In the genomic region with DNA sequence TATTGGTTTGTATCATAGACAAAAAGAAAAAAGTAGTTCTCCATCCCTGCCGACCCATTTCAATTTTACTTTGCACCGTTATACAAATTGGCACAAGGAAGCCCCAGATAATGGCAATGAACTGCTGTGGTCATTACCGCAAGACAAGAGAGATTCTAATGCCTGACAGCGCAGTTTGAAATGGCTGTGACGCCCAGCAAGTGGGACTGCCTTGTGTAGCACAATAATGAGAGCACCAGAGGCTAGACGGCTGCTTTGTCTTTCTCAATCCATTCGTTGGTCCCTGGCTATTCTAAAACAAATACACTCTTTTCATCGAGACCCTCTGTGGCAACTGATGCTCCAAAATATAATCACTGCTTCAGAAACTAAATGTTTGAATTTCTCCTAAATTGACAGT, we compare ENCODE assay signal across 2 cellular contexts.
TF ChIP-seq lines count a peak whose summit lies in the region.

No MANE protein-coding gene starts in this region.

TF ChIP-seq in GM23338, 12 proteins besides CTCF, POLR2A, EP300 and RAD21:
- TF ChIP-seq ZNF462 (CRISPR knock-in tag; IDR thresholded peaks at IDR 0.05) (no peak), NANOG (IDR thresholded peaks at IDR 0.05; ENCODE audit: borderline replicate concordance) (no peak), ZNF114 (CRISPR knock-in tag; IDR thresholded peaks at IDR 0.05) (no peak), STAT1 (IDR thresholded peaks at IDR 0.05; ENCODE audit: unreplicated experiment) (no peak)

TF ChIP-seq in IMR-90, 13 proteins besides CTCF, POLR2A, EP300 and RAD21 (continued from another document):
- TF ChIP-seq, protein P1, sequence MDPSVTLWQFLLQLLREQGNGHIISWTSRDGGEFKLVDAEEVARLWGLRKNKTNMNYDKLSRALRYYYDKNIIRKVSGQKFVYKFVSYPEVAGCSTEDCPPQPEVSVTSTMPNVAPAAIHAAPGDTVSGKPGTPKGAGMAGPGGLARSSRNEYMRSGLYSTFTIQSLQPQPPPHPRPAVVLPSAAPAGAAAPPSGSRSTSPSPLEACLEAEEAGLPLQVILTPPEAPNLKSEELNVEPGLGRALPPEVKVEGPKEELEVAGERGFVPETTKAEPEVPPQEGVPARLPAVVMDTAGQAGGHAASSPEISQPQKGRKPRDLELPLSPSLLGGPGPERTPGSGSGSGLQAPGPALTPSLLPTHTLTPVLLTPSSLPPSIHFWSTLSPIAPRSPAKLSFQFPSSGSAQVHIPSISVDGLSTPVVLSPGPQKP (IDR thresholded peaks at IDR 0.05; ENCODE audit: borderline replicate concordance, low read depth, low read length), result no peak
- no peak for TF ChIP-seq CEBPB (IDR thresholded peaks at IDR 0.05; ENCODE audit: low read depth, low read length)
- no peak for TF ChIP-seq RCOR1 (IDR thresholded peaks at IDR 0.05; ENCODE audit: insufficient replicate concordance, low read length)
- no peak for TF ChIP-seq MXI1 (IDR thresholded peaks at IDR 0.05; ENCODE audit: borderline replicate concordance, low read depth, low read length)
- no peak for TF ChIP-seq MAZ (IDR thresholded peaks at IDR 0.05; ENCODE audit: borderline replicate concordance, low read depth, low read length)
- TF ChIP-seq SMC3 (IDR thresholded peaks at IDR 0.05; ENCODE audit: low read depth, low read length), result no peak
- TF ChIP-seq BHLHE40 (IDR thresholded peaks at IDR 0.05; ENCODE audit: low read depth, low read length), result no peak
- TF ChIP-seq USF2 (IDR thresholded peaks at IDR 0.05; ENCODE audit: low read depth, low read length), result no peak
